Comparison of ENCODE assay signal across 25 cellular contexts in the genomic region with DNA sequence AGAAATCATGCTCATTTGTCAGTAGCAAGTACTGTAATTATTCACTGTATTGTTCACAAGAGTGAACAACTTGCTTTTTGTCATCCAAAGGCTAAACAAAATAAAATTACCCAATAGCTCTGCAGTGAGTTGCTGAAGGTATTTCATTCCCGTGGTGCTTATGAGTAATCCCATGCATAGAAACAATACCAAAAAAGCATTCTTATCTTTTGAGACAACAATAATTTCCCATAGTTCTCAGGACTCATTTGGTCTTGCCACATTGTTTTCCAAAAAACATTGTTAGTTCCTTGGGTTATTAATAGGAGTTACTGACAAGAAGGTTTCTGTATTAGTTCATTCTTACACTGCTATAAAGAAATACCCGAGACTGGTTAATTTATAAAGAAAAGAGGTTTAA.
A peak's percentile ranks its signal among the peaks of the same experiment; 100 is the strongest.
DNase-seq lines count a peak whose midpoint lies in the region; TF ChIP-seq lines count a peak whose summit lies in the region.
"Had no signal": no experiment of that assay in that cellular context is flagged by ENCODE, and none has a peak within 500 bp of the region (broad histone marks: within the 10 kb centered on the region; RNA-seq: fewer than 3 reads in every experiment).

No MANE protein-coding gene starts in this region.

- CTCF ChIA-PET in RWPE1 (lab: Yijun Ruan, JAX): interaction anchor here (0.6 kb wide), 1 partner anchor 17 kb away, joined by 4 read pairs; no protein-coding TSS in a partner anchor

- no peak for TF ChIP-seq CTCF in RWPE1 (conservative IDR thresholded peaks at IDR 0.05; ENCODE audit: low read depth)

- DNase-seq in EL (peak; percentile 38), RWPE1 (ENCODE audit: low spot score) (peak; percentile 7), dedifferentiated amniotic fluid mesenchymal stem cell (ENCODE audit: extremely low spot score) (peak; percentile 30), kidney tubule cell (ENCODE audit: low spot score) (peak; percentile 60), NCI-H2107 (lab: John Stamatoyannopoulos, UW) (no peak), NCI-H187 treated with DMSO at 0.1 percent for 48 hours (lab: John Stamatoyannopoulos, UW) (no peak)
- no peak for DNase-seq in central memory CD4-positive, alpha-beta T cell
- DNase-seq in activated CD4-positive, alpha-beta T cell treated with anti-CD3 and anti-CD28 coated beads for 4 hours: no peak
- DNase-seq: activated CD4-positive, CD25-positive, alpha-beta regulatory T cell; activated CD8-positive, alpha-beta T cell treated with anti-CD3 and anti-CD28 coated beads, Interleukin-2, amount 10 ng/mL, durations not matched to agents 7 days and 5 days; activated naive CD4-positive, alpha-beta T cell treated with anti-CD3 and anti-CD28 coated beads for 36 hours; activated T-cell treated with anti-CD3 and anti-CD28 coated beads, Interleukin-2, amount 50 U/mL, for 24 hours; anterior cingulate cortex; Calu3; heart right ventricle; left ventricle myocardium inferior; MV-4-11; NCI-H1694; NCI-H69; right lobe of liver; RPMI8226; stimulated activated CD4-positive, alpha-beta T cell treated with anti-CD3 and anti-CD28 coated beads, Interleukin-15, amount 100 ng/mL, for 24 hours; T1000 had no signal

- POLR2A ChIA-PET in RWPE1 (lab: Yijun Ruan, JAX; ENCODE audit: low non-redundant PET): no interaction called here

- no peak overlapping the region for H3K27ac ChIP-seq in RWPE1
- H3K27ac ChIP-seq: BLaER1 treated with 17β-estradiol and CSF1 and Interleukin-3, amounts not matched to agents 10 nM and 100 nM; heart right ventricle; left ventricle myocardium inferior; parathyroid adenoma; right lobe of liver had no signal

Comparison
In these comparisons a context has a peak if more than half of its experiments do, and no peak if none do; other contexts are left out.
1. DNase-seq: peak in EL (single experiment), RWPE1 (single experiment), dedifferentiated amniotic fluid mesenchymal stem cell (single experiment) and kidney tubule cell (single experiment); none in NCI-H2107 (single experiment), NCI-H187 treated with DMSO at 0.1 percent for 48 hours (single experiment), central memory CD4-positive, alpha-beta T cell (single experiment) and activated CD4-positive, alpha-beta T cell treated with anti-CD3 and anti-CD28 coated beads for 4 hours (0 of 2).